In the genomic region with DNA sequence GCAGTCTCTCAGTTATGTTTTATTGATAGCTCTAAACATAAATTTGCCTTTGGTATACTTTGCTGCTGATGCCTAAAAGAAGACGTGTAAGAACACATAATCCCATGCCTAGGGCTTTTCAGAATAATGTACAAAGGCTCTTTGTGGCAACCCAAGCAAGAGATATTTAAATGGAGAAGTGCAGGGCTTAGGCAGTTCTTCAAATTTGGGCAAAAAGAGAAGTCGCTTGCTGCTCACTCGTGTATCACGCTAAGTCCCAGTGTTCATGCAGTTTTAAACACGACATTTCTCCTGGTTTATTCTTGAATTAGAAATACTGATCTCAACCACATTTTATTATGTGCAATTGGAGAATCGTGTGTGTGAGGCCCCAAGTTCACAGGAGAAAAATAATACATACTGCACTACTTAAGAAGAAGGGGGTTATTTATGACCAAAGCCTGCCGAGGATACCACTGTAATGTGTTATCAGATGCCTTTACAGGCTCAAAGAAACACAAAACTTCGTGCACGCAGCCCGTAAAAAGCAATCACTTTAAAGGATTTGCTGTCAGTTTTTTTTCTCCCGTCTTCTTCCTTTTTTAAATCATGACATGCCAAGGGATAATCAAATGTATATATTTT, we compare ENCODE assay signal across 23 cellular contexts. TPM values are rescaled to one million over a fixed set of nuclear protein-coding genes. Genes with fewer than 3 reads are reported as not detected.
"Had no signal": no experiment of that assay in that cellular context is flagged by ENCODE, and none has a peak within 500 bp of the region (broad histone marks: within the 10 kb centered on the region; RNA-seq: fewer than 3 reads in every experiment).

No MANE protein-coding gene starts in this region.

- H3K4me3 ChIP-seq: lung, prostate gland, right atrium auricular region, thyroid gland had no signal

- H3K27ac ChIP-seq: prostate gland, right atrium auricular region, thyroid gland had no signal

- ATAC-seq: activated CD8-positive, alpha-beta T cell treated with anti-CD3 and anti-CD28 coated beads, Interleukin-2, amount 10 ng/mL, durations not matched to agents 7 days and 5 days; activated naive CD8-positive, alpha-beta T cell treated with anti-CD3 and anti-CD28 coated beads, Interleukin-2, amount 50 U/mL, for 24 hours; activated T-cell treated with anti-CD3 and anti-CD28 coated beads, Interleukin-2, amount 50 U/mL, for 4 hours; effector memory CD8-positive, alpha-beta T cell; left lobe of liver had no signal

- FAIRE-seq: urothelium cell line had no signal

- H3K36me3 ChIP-seq: prostate gland, right atrium auricular region, thyroid gland had no signal

- H3K9me3 ChIP-seq: prostate gland, right atrium auricular region, thyroid gland had no signal

- H3K4me1 ChIP-seq: prostate gland, right atrium auricular region, thyroid gland had no signal

- DNase-seq: activated CD4-positive, alpha-beta T cell treated with anti-CD3 and anti-CD28 coated beads, Interleukin-2, amount 10 ng/mL, durations not matched to agents 24 days and 14 days; activated CD8-positive, alpha-beta T cell treated with anti-CD3 and anti-CD28 coated beads, Interleukin-2, amount 10 ng/mL, durations not matched to agents 7 days and 5 days; activated naive CD4-positive, alpha-beta T cell treated with anti-CD3 and anti-CD28 coated beads, Interleukin-2, amount 10 ng/mL, durations not matched to agents 7 days and 5 days; activated naive CD8-positive, alpha-beta T cell treated with anti-CD3 and anti-CD28 coated beads, Interleukin-2, amount 50 U/mL, for 24 hours; activated T-cell treated with anti-CD3 and anti-CD28 coated beads, Interleukin-2, amount 50 U/mL, for 4 hours; anterior cingulate cortex; caudate nucleus; effector memory CD8-positive, alpha-beta T cell; glutamatergic neuron; hippocampal formation; islet precursor cell; stimulated activated CD4-positive, alpha-beta T cell treated with anti-CD3 and anti-CD28 coated beads, Interleukin-2, amount 100 ng/mL, for 24 hours; stimulated activated naive CD4-positive, alpha-beta T cell treated with Interleukin-2 at 50 U/mL for 16 hours; T1000; thyroid gland had no signal

RNA-seq across cellular contexts. Expression of gene IRX6, which starts 22.5 kb away (rescaled TPM):
- total RNA-seq: activated CD4-positive, alpha-beta T cell treated with anti-CD3 and anti-CD28 coated beads, Interleukin-2, amount 10 ng/mL, durations not matched to agents 24 days and 14 days; activated CD8-positive, alpha-beta T cell treated with anti-CD3 and anti-CD28 coated beads, Interleukin-2, amount 10 ng/mL, durations not matched to agents 7 days and 5 days; activated T-cell treated with anti-CD3 and anti-CD28 coated beads, Interleukin-2, amount 50 U/mL, for 4 hours; dermis microvascular lymphatic vessel endothelial cell; fibroblast of villous mesenchyme; left lobe of liver; skeletal muscle tissue had no signal
